18 cellular contexts compared by ENCODE assay signal in genomic region chr16:50537533-50538290, GRCh38. TPM values are rescaled to one million over a fixed set of nuclear protein-coding genes. Genes with fewer than 3 reads are reported as not detected.
DNase-seq lines count a peak whose midpoint lies in the region; ATAC-seq and TF ChIP-seq lines count a peak whose summit lies in the region.
"Had no signal": no experiment of that assay in that cellular context is flagged by ENCODE, and none has a peak within 500 bp of the region (broad histone marks: within the 10 kb centered on the region; RNA-seq: fewer than 3 reads in every experiment).

No MANE protein-coding gene starts in this region.

- peaks cover 24% of the 10 kb centered on the region for H3K4me1 ChIP-seq in neural progenitor cell
- H3K4me1 ChIP-seq: SJCRH30 had no signal

- no peak overlapping the region for H3K4me2 ChIP-seq in neural progenitor cell

- H3K4me3 Mint-ChIP-seq in CD14-positive monocyte (no peak overlapping the region), neural progenitor cell (peak overlapping the region; percentile 68)
- H3K4me3 Mint-ChIP-seq: CD4-positive, alpha-beta memory T cell had no signal

- TF ChIP-seq CTCF in CD14-positive monocyte (IDR thresholded peaks at IDR 0.05) (no peak), coronary artery (IDR thresholded peaks at IDR 0.05) (no peak), neural progenitor cell (IDR thresholded peaks at IDR 0.05) (no peak)

- no peaks in the 10 kb centered on the region for H3K4me1 Mint-ChIP-seq in CD14-positive monocyte
- peaks cover 43% of the 10 kb centered on the region for H3K4me1 Mint-ChIP-seq in neural progenitor cell

- H3K9me3 Mint-ChIP-seq in CD14-positive monocyte (peaks cover 0 to 14% (median 5%) of the 10 kb centered on the region in 7 donors), neural progenitor cell (peaks cover 5% of the 10 kb centered on the region)

- no peaks in the 10 kb centered on the region for H3K9me3 ChIP-seq in neural progenitor cell (ENCODE audit: low read depth)
- H3K9me3 ChIP-seq: SJCRH30 had no signal

- peaks cover 8% of the 10 kb centered on the region for H3K27me3 ChIP-seq in neural progenitor cell
- H3K27me3 ChIP-seq: SJCRH30 had no signal

- H3K27ac ChIP-seq in coronary artery (no peak overlapping the region), neural progenitor cell (no peak overlapping the region)
- H3K27ac ChIP-seq: SJCRH30 had no signal

- H3K36me3 ChIP-seq in neural progenitor cell, result no peaks in the 10 kb centered on the region
- H3K36me3 ChIP-seq: SJCRH30 had no signal

- peaks cover 7 to 15% (median 9%) of the 10 kb centered on the region in 3 donors for H3K27me3 Mint-ChIP-seq in CD14-positive monocyte (ENCODE audit: low read depth in 3 of 3)
- H3K27me3 Mint-ChIP-seq in neural progenitor cell (ENCODE audit: insufficient read depth, low read depth), result peaks cover 16% of the 10 kb centered on the region

- no peaks in the 10 kb centered on the region for H3K79me2 ChIP-seq in neural progenitor cell (ENCODE audit: low read depth)

- H2AFZ ChIP-seq in neural progenitor cell (replicated peaks), result no peak overlapping the region

- H3K4me3 ChIP-seq in coronary artery (no peak overlapping the region), neural progenitor cell (no peak overlapping the region)
- H3K4me3 ChIP-seq: SJCRH30 had no signal

- no peak for ATAC-seq in GM18873 (IDR thresholded peaks at IDR 0.05; ENCODE audit: low FRiP score, unreplicated experiment)
- ATAC-seq: PC-3 had no signal

- H4K20me1 ChIP-seq in neural progenitor cell (ENCODE audit: low read depth), result no peaks in the 10 kb centered on the region

- H3K27ac Mint-ChIP-seq in CD14-positive monocyte (no peak overlapping the region), neural progenitor cell (peak overlapping the region; percentile 28)

- H3K36me3 Mint-ChIP-seq in CD14-positive monocyte, result no peaks in the 10 kb centered on the region
- no peaks in the 10 kb centered on the region for H3K36me3 Mint-ChIP-seq in neural progenitor cell
- H3K36me3 Mint-ChIP-seq: CD4-positive, alpha-beta memory T cell had no signal

- intact Hi-C loops in CD14-positive monocyte (cut with micrococcal nuclease), result no loop called here

- H3K9ac ChIP-seq in neural progenitor cell, result no peak overlapping the region

- DNase-seq in CD14-positive monocyte (ENCODE audit: low spot score) (peak; percentile 7), NCI-H226 (peak; percentile 31), coronary artery (ENCODE audit: low spot score) (peak; percentile 11), neural progenitor cell (ENCODE audit: low spot score) (no peak), NCI-H1436 treated with DMSO at 0.1 percent for 48 hours (lab: John Stamatoyannopoulos, UW) (no peak), AG20443 (ENCODE audit: low spot score) (no peak), NCI-H345 treated with DMSO at 0.1 percent for 48 hours (lab: John Stamatoyannopoulos, UW; ENCODE audit: unreplicated experiment) (no peak)
- DNase-seq: Calu3; CD4-positive, alpha-beta memory T cell; DMS53; HCEC 1CT; NCI-H1105; NCI-H1694; NCI-H2227 treated with DMSO at 0.1 percent for 48 hours; NCI-H524 treated with DMSO at 0.1 percent for 48 hours; SJCRH30 had no signal

- H3F3A ChIP-seq in neural progenitor cell (ENCODE audit: low read depth), result peaks cover 25% of the 10 kb centered on the region

RNA-seq across cellular contexts. Expression of gene NKD1, which starts 10.5 kb away (rescaled TPM):
- not detected for polyA plus RNA-seq in CD14-positive monocyte
- total RNA-seq in neural progenitor cell (ENCODE audit: low replicate concordance), result 3.3 and 5.3 TPM in 2 replicates

Comparison
In these comparisons a context has a peak if more than half of its experiments do, and no peak if none do; other contexts are left out.
1. DNase-seq: peak in CD14-positive monocyte (single experiment), NCI-H226 (single experiment) and coronary artery (single experiment); none in neural progenitor cell (single experiment), NCI-H1436 treated with DMSO at 0.1 percent for 48 hours (single experiment), AG20443 (single experiment) and NCI-H345 treated with DMSO at 0.1 percent for 48 hours (single experiment).